In genomic region chr4:163948920-163949455, GRCh38 we compare ENCODE assay signal across 22 cellular contexts.
DNase-seq lines count a peak whose midpoint lies in the region; ATAC-seq and TF ChIP-seq lines count a peak whose summit lies in the region.
"Had no signal": no experiment of that assay in that cellular context is flagged by ENCODE, and none has a peak within 500 bp of the region (broad histone marks: within the 10 kb centered on the region; RNA-seq: fewer than 3 reads in every experiment).

No MANE protein-coding gene starts in this region.

- no peaks in the 10 kb centered on the region for H3K79me1 ChIP-seq in neuronal stem cell (ENCODE audit: low read depth, low read length)

- H3K4me1 ChIP-seq in neuronal stem cell (ENCODE audit: control insufficient read depth in 2 of 2, insufficient read depth in 1 of 2, low read depth in 1 of 2, low read length in 2 of 2) = no peaks in the 10 kb centered on the region
- H3K4me1 ChIP-seq: A549; BE2C; BLaER1 treated with 17β-estradiol and CSF1 and Interleukin-3, amounts not matched to agents 10 nM and 100 nM had no signal

- no peak overlapping the region for H2BK15ac ChIP-seq in neuronal stem cell (ENCODE audit: low read length)

- H3K18ac ChIP-seq in neuronal stem cell (ENCODE audit: low read length) = peak overlapping the region; percentile 35

- no peak overlapping the region for H3K27ac ChIP-seq in neuronal stem cell (replicated peaks; ENCODE audit: low read length)
- H3K27ac ChIP-seq: A549; BLaER1 treated with 17β-estradiol and CSF1 and Interleukin-3, amounts not matched to agents 10 nM and 100 nM had no signal

- H4K91ac ChIP-seq in neuronal stem cell (ENCODE audit: low read depth, low read length, poor library complexity) = no peak overlapping the region

- no peaks in the 10 kb centered on the region for H3K36me3 ChIP-seq in neuronal stem cell (replicated peaks in 1 of 2; ENCODE audit: control insufficient read depth in 2 of 2, insufficient read depth in 2 of 2, low read length in 2 of 2)
- H3K36me3 ChIP-seq: BE2C; BLaER1 treated with 17β-estradiol and CSF1 and Interleukin-3, amounts not matched to agents 10 nM and 100 nM had no signal

- peak overlapping the region in 1 of 2 donors; percentile 66 for H3K4me3 ChIP-seq in neuronal stem cell (ENCODE audit: low read length in 2 of 2)
- H3K4me3 ChIP-seq: A549; BLaER1 treated with 17β-estradiol and CSF1 and Interleukin-3, amounts not matched to agents 10 nM and 100 nM had no signal

- H3K27ac Mint-ChIP-seq in chondrocyte (ENCODE audit: unreplicated experiment) = no peak overlapping the region
- H3K27ac Mint-ChIP-seq in stimulated activated memory B cell treated with anti-CD40 and anti-IgM and Interleukin-4, amounts not matched to agents 10 μg/mL and 1 μg/mL and 100 μg/mL, for 72 hours = no peak overlapping the region
- H3K27ac Mint-ChIP-seq: CD14-positive monocyte; CD4-positive, alpha-beta T cell; CD8-positive, alpha-beta memory T cell had no signal

- ATAC-seq in HG02852 (IDR thresholded peaks at IDR 0.05; ENCODE audit: unreplicated experiment) = peak; percentile 9
- ATAC-seq in stimulated activated memory B cell treated with anti-CD40 and anti-IgM and Interleukin-4, amounts not matched to agents 10 μg/mL and 1 μg/mL and 100 μg/mL, for 72 hours = peak; percentile 9
- ATAC-seq: A549 had no signal

- no peak overlapping the region for H4K8ac ChIP-seq in neuronal stem cell (ENCODE audit: low read depth, low read length)

- H3K9me3 ChIP-seq in neuronal stem cell (replicated peaks in 1 of 2; ENCODE audit: control insufficient read depth in 2 of 2, insufficient read depth in 1 of 2, low read depth in 1 of 2, low read length in 2 of 2) = peaks cover 0 to 1% of the 10 kb centered on the region in 2 donors
- H3K9me3 ChIP-seq: A549, BE2C had no signal

- H2BK12ac ChIP-seq in neuronal stem cell (ENCODE audit: low read length) = no peak overlapping the region

- H2BK5ac ChIP-seq in neuronal stem cell (ENCODE audit: low read length) = no peak overlapping the region

- DNase-seq in chondrocyte (ENCODE audit: low spot score) = peak; percentile 55
- DNase-seq in neuronal stem cell (ENCODE audit: low spot score) = no peak
- DNase-seq in DMS53 treated with DMSO at 0.1 percent for 48 hours (lab: John Stamatoyannopoulos, UW; ENCODE audit: unreplicated experiment) = no peak
- DNase-seq in DMS153 treated with DMSO at 0.1 percent for 48 hours (lab: John Stamatoyannopoulos, UW; ENCODE audit: unreplicated experiment) = no peak
- DNase-seq in activated naive CD4-positive, alpha-beta T cell treated with anti-CD3 and anti-CD28 coated beads, Interleukin-2, amount 50 U/mL, for 16 hours = no peak
- DNase-seq: 8988T; ACHN; AML-193; BE2C; CD8-positive, alpha-beta memory T cell; DMS 273 treated with DMSO at 0.1 percent for 48 hours; DMS53; DND-41; GOT3; H7; HCEC 1CT had no signal

- H3K9me3 Mint-ChIP-seq in chondrocyte (ENCODE audit: low read depth) = no peaks in the 10 kb centered on the region
- H3K9me3 Mint-ChIP-seq in stimulated activated memory B cell treated with anti-CD40 and anti-IgM and Interleukin-4, amounts not matched to agents 10 μg/mL and 1 μg/mL and 100 μg/mL, for 72 hours = no peaks in the 10 kb centered on the region
- H3K9me3 Mint-ChIP-seq: CD4-positive, alpha-beta T cell had no signal

- no CpG with 5 or more reads among the region's 9 CpGs for WGBS in neuronal stem cell (ENCODE audit: extremely low coverage in 2 of 2, insufficient read length in 2 of 2, insufficient replicate concordance in 1 of 2), 2 donors

- H3K14ac ChIP-seq in neuronal stem cell (ENCODE audit: low read length) = peak overlapping the region; percentile 47

- H2BK120ac ChIP-seq in neuronal stem cell (ENCODE audit: low read depth, low read length) = no peak overlapping the region

- no peak overlapping the region for H3K4me2 ChIP-seq in neuronal stem cell (ENCODE audit: insufficient read depth, low read length, poor library complexity, severe bottlenecking)
- H3K4me2 ChIP-seq: A549; BLaER1 treated with 17β-estradiol and CSF1 and Interleukin-3, amounts not matched to agents 10 nM and 100 nM had no signal

- no peak overlapping the region for H2AFZ ChIP-seq in neuronal stem cell (ENCODE audit: low read length)

- no peaks in the 10 kb centered on the region for H3K27me3 ChIP-seq in neuronal stem cell (ENCODE audit: control insufficient read depth in 3 of 3, insufficient read depth in 3 of 3, low read depth in 1 of 3, low read length in 3 of 3)
- H3K27me3 ChIP-seq: BE2C; BLaER1 treated with 17β-estradiol and CSF1 and Interleukin-3, amounts not matched to agents 10 nM and 100 nM had no signal

- no peaks in the 10 kb centered on the region for H3K36me3 Mint-ChIP-seq in chondrocyte (ENCODE audit: low read depth)
- H3K36me3 Mint-ChIP-seq in stimulated activated memory B cell treated with anti-CD40 and anti-IgM and Interleukin-4, amounts not matched to agents 10 μg/mL and 1 μg/mL and 100 μg/mL, for 72 hours = no peaks in the 10 kb centered on the region
- H3K36me3 Mint-ChIP-seq: CD14-positive monocyte; CD8-positive, alpha-beta memory T cell had no signal

- TF ChIP-seq CTCF in chondrocyte (IDR thresholded peaks at IDR 0.05) = no peak

- no peak overlapping the region for H3K4me3 Mint-ChIP-seq in chondrocyte (ENCODE audit: unreplicated experiment)
- no peak overlapping the region for H3K4me3 Mint-ChIP-seq in stimulated activated memory B cell treated with anti-CD40 and anti-IgM and Interleukin-4, amounts not matched to agents 10 μg/mL and 1 μg/mL and 100 μg/mL, for 72 hours
- H3K4me3 Mint-ChIP-seq: CD14-positive monocyte; CD4-positive, alpha-beta T cell; CD8-positive, alpha-beta memory T cell had no signal

- H3K9ac ChIP-seq in neuronal stem cell (ENCODE audit: low read depth, low read length, poor library complexity) = no peak overlapping the region
- H3K9ac ChIP-seq: BLaER1 treated with 17β-estradiol and CSF1 and Interleukin-3, amounts not matched to agents 10 nM and 100 nM had no signal

- no peaks in the 10 kb centered on the region for H3K4me1 Mint-ChIP-seq in chondrocyte (ENCODE audit: low read depth)
- no peaks in the 10 kb centered on the region for H3K4me1 Mint-ChIP-seq in stimulated activated memory B cell treated with anti-CD40 and anti-IgM and Interleukin-4, amounts not matched to agents 10 μg/mL and 1 μg/mL and 100 μg/mL, for 72 hours
- H3K4me1 Mint-ChIP-seq: CD14-positive monocyte; CD8-positive, alpha-beta memory T cell had no signal

- H2AK5ac ChIP-seq in neuronal stem cell (ENCODE audit: low read depth, low read length) = no peak overlapping the region

- H3K23ac ChIP-seq in neuronal stem cell (ENCODE audit: low read depth, low read length, poor library complexity) = no peak overlapping the region

- H3K27me3 Mint-ChIP-seq in chondrocyte (ENCODE audit: low read depth) = no peaks in the 10 kb centered on the region
- H3K27me3 Mint-ChIP-seq in stimulated activated memory B cell treated with anti-CD40 and anti-IgM and Interleukin-4, amounts not matched to agents 10 μg/mL and 1 μg/mL and 100 μg/mL, for 72 hours = no peaks in the 10 kb centered on the region
- H3K27me3 Mint-ChIP-seq: CD4-positive, alpha-beta T cell; CD8-positive, alpha-beta memory T cell had no signal

- no peak overlapping the region for H3K4ac ChIP-seq in neuronal stem cell (ENCODE audit: low read length)
